ENCODE assay signal across 8 cellular contexts in genomic region chr17:39462644-39463375, GRCh38. TPM values are rescaled to one million over a fixed set of nuclear protein-coding genes. Genes with fewer than 3 reads are reported as not detected.
DNase-seq lines count a peak whose midpoint lies in the region; ATAC-seq and TF ChIP-seq lines count a peak whose summit lies in the region.

No MANE protein-coding gene starts in this region.

- no peak for TF ChIP-seq EP300 in tibial nerve (IDR thresholded peaks at IDR 0.05)

- H3K27ac ChIP-seq in lung (ENCODE audit: low read depth in 1 of 2, low read length in 1 of 2) (peak overlapping the region; percentile 96 to 97), tibial nerve (peak overlapping the region in 3 of 4 donors; percentile 98)

- H3K4me3 ChIP-seq in GM06990 (replicated peaks; ENCODE audit: low read depth, low read length): peak overlapping the region; percentile 97
- H3K4me3 ChIP-seq in choroid plexus epithelial cell (ENCODE audit: low read depth, low read length): peak overlapping the region; percentile 99
- H3K4me3 ChIP-seq in lung: peak overlapping the region; percentile 64
- peak overlapping the region; percentile 87 to 92 (median 90) for H3K4me3 ChIP-seq in tibial nerve

- H3K27me3 ChIP-seq in GM06990 (replicated peaks; ENCODE audit: control insufficient read depth, insufficient read depth, low read length) (no peaks in the 10 kb centered on the region), lung (ENCODE audit: control insufficient read depth, insufficient read depth) (no peaks in the 10 kb centered on the region), tibial nerve (no peaks in the 10 kb centered on the region)

- TF ChIP-seq CTCF in GM06990 (IDR thresholded peaks at IDR 0.05; ENCODE audit: insufficient read depth, low read length, poor library complexity, severe bottlenecking) (no peak), choroid plexus epithelial cell (conservative IDR thresholded peaks at IDR 0.05; ENCODE audit: low read depth, low read length) (no peak), lung (IDR thresholded peaks at IDR 0.05; ENCODE audit: control extremely low read depth, extremely low read depth) (no peak), tibial nerve (IDR thresholded peaks at IDR 0.05) (no peak)

- TF ChIP-seq POLR2A in tibial nerve (IDR thresholded peaks at IDR 0.05): no peak

- no peaks in the 10 kb centered on the region for H3K9me3 ChIP-seq in lung (ENCODE audit: control insufficient read depth in 2 of 2, insufficient read depth in 1 of 2, low read length in 1 of 2)
- no peaks in the 10 kb centered on the region for H3K9me3 ChIP-seq in tibial nerve

- 1% methylated on average over 27 of the region's 27 CpGs for WGBS in lung, 2 donors
- 1% methylated on average over 20 to 27 of the region's 27 CpGs for WGBS in tibial nerve, 2 donors

- H3K4me1 ChIP-seq in lung (ENCODE audit: control insufficient read depth in 2 of 2, insufficient read depth in 2 of 2, low read length in 2 of 2): peaks cover 1 to 5% of the 10 kb centered on the region in 2 donors
- peaks cover 0 to 41% (median 27%) of the 10 kb centered on the region in 4 donors for H3K4me1 ChIP-seq in tibial nerve

- no peak for DNase-seq in GM06990 (ENCODE audit: extremely low read depth, insufficient read length)
- peak; percentile 17 for DNase-seq in NOMO-1 treated with DMSO at 0.1 percent for 48 hours (lab: John Stamatoyannopoulos, UW; ENCODE audit: unreplicated experiment)
- peak; percentile 18 for DNase-seq in choroid plexus epithelial cell (ENCODE audit: low read depth)
- no peak for DNase-seq in lung (ENCODE audit: low spot score)
- no peak for DNase-seq in tibial nerve (ENCODE audit: low spot score in 2 of 2)
- no peak for DNase-seq in NCI-H345 (lab: John Stamatoyannopoulos, UW)

- ATAC-seq in lung (ENCODE audit: insufficient read depth, low FRiP score) (no peak), GM19035 (IDR thresholded peaks at IDR 0.05; ENCODE audit: unreplicated experiment) (no peak), GM21528 (IDR thresholded peaks at IDR 0.05; ENCODE audit: low FRiP score, unreplicated experiment) (no peak)

- peaks cover 2% of the 10 kb centered on the region for H3K36me3 ChIP-seq in GM06990 (ENCODE audit: control insufficient read depth, insufficient read depth, low read length)
- H3K36me3 ChIP-seq in lung (ENCODE audit: control insufficient read depth in 2 of 2, insufficient read depth in 2 of 2, low read length in 2 of 2): no peaks in the 10 kb centered on the region
- H3K36me3 ChIP-seq in tibial nerve: peaks cover 0 to 4% (median 4%) of the 10 kb centered on the region in 3 donors

RNA-seq across cellular contexts. Expression of gene CDK12, which starts 1.5 kb away (rescaled TPM):
- total RNA-seq in lung (10 to 100 TPM; 54.2 to 56.2 TPM), tibial nerve (10 to 100 TPM; 39.3 to 50.4 (median 40.7) TPM)
- polyA plus RNA-seq in lung: 10 to 100 TPM; 12.3 to 16.9 TPM

RNA-seq across cellular contexts. Expression of gene MED1, which starts 11.7 kb away (rescaled TPM):
- total RNA-seq in lung: 10 to 100 TPM; 30.4 to 34.6 TPM
- polyA plus RNA-seq in lung: 10 to 100 TPM in 1 of 2 donors, 1 to 10 TPM in 1; 6.5 to 14.7 TPM
- total RNA-seq in tibial nerve: 10 to 100 TPM; 17.0 to 30.4 (median 27.0) TPM

Comparison
In these comparisons a context has a peak if more than half of its experiments do, and no peak if none do; other contexts are left out.
1. DNase-seq: peak in NOMO-1 treated with DMSO at 0.1 percent for 48 hours (single experiment) and choroid plexus epithelial cell (single experiment); none in GM06990 (single experiment), lung (single experiment), tibial nerve (0 of 2) and NCI-H345 (single experiment).
2. Peak in every context shown above with its lines, with median percentiles within 50 percentile points of each other: H3K4me3 ChIP-seq.